Comparison of ENCODE assay signal across 8 cellular contexts in the genomic region with DNA sequence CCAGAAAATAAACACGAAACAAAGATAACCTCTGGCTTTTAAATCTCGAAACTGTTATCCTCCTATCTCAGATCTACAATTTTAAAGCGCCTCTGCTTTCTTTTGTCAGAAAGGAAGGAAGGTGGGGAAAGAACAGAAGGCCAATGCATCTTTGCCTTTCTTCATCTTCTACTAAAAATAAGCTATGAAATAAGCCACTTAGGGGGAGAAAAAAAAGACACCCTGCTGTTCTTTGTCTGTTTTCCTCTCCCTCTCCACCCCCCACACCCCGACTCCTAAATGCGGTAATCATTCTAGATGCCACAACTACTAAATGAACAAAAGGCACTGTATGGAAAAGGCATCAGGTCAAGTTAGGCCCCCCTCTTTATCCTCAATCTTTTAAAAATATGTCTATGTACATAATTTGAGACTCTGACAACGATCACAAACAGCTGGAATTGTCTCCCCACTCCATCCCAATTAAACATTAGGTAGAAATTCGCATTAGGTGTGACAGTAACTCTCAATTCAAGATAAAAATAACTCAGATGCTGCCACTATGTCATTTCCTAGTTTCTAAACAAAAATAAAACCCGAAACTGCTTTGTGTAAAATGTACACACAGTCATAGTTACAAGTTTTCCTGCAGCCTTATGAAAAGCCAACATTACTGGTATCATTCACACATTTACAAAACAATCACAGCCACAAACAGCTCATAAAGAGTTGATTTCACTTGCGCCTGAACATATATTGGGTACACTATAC. TPM values are rescaled to one million over a fixed set of nuclear protein-coding genes. Genes with fewer than 3 reads are reported as not detected.
DNase-seq lines count a peak whose midpoint lies in the region; ATAC-seq, FAIRE-seq and TF ChIP-seq lines count a peak whose summit lies in the region.

No MANE protein-coding gene starts in this region.

- DNase-seq in GM12892 (ENCODE audit: insufficient read length) (no peak), astrocyte (ENCODE audit: low read depth) (no peak), left lung (no peak), aorta (no peak)
- DNase-seq in stimulated activated CD4-positive, alpha-beta T cell treated with anti-CD3 and anti-CD28 coated beads, Interleukin-1b, Interleukin-23, amount 100 ng/mL, for 48 hours = no peak

- peaks cover 2% of the 10 kb centered on the region for H3K36me3 Mint-ChIP-seq in astrocyte (ENCODE audit: low read depth, unreplicated experiment)

- TF ChIP-seq CTCF in astrocyte (IDR thresholded peaks at IDR 0.05; ENCODE audit: insufficient read depth, low read depth, low read length) = no peak
- TF ChIP-seq CTCF in left lung (IDR thresholded peaks at IDR 0.05) = no peak

- H3K27me3 Mint-ChIP-seq in astrocyte (ENCODE audit: low read depth, unreplicated experiment) = no peaks in the 10 kb centered on the region

- H3K36me3 ChIP-seq in astrocyte (ENCODE audit: insufficient read depth, low read length) (no peaks in the 10 kb centered on the region), left lung (no peaks in the 10 kb centered on the region), aorta (ENCODE audit: control insufficient read depth in 1 of 2, insufficient read depth in 2 of 2, low read length in 1 of 2) (no peaks in the 10 kb centered on the region)

- peak; percentile 30 for FAIRE-seq in GM12892 (lab: Jason Lieb, UNC)
- FAIRE-seq in astrocyte (lab: Jason Lieb, UNC) = no peak

- peak; percentile 53 for TF ChIP-seq POLR2A in GM12892 (IDR thresholded peaks at IDR 0.05; ENCODE audit: low read depth, low read length)

- H3K4me1 Mint-ChIP-seq in astrocyte (ENCODE audit: low read depth, unreplicated experiment) = peaks cover 16% of the 10 kb centered on the region

- H2AFZ ChIP-seq in astrocyte (ENCODE audit: low read depth, low read length) = no peak overlapping the region

- H3K4me1 ChIP-seq in astrocyte (ENCODE audit: insufficient read depth, low read length) (peaks cover 24% of the 10 kb centered on the region), left lung (peaks cover 23 to 55% of the 10 kb centered on the region in 2 donors), aorta (ENCODE audit: control insufficient read depth in 1 of 2, insufficient read depth in 2 of 2, low read length in 2 of 2) (peaks cover 0 to 4% of the 10 kb centered on the region in 2 donors)

- H3K4me2 ChIP-seq in astrocyte (ENCODE audit: low read length) = peak overlapping the region; percentile 96

- 0 to 3% methylated on average over 9 of the region's 9 CpGs for WGBS in aorta, 2 donors

- H3K9ac ChIP-seq in astrocyte (ENCODE audit: low read length) = peak overlapping the region; percentile 99

- H3K9me3 ChIP-seq in astrocyte (ENCODE audit: insufficient read depth, low read depth, low read length) (no peaks in the 10 kb centered on the region), left lung (no peaks in the 10 kb centered on the region), aorta (ENCODE audit: control insufficient read depth, low read length) (no peaks in the 10 kb centered on the region)

- H3K4me3 ChIP-seq in astrocyte (ENCODE audit: insufficient read depth, low read depth, low read length) = peak overlapping the region; percentile 95
- peak overlapping the region; percentile 78 to 92 for H3K4me3 ChIP-seq in left lung
- peak overlapping the region; percentile 94 to 100 for H3K4me3 ChIP-seq in aorta (ENCODE audit: low read length in 2 of 2)

- no peaks in the 10 kb centered on the region for H3K9me3 Mint-ChIP-seq in astrocyte (ENCODE audit: unreplicated experiment)

- H3K4me3 Mint-ChIP-seq in astrocyte (ENCODE audit: unreplicated experiment) = no peak overlapping the region

- intact Hi-C loops in left lung (cut with DNase I) = no loop called here
- intact Hi-C loops in aorta (cut with DNase I) = loop anchor here in 1 of 2 donors (5.0 kb wide), 1 partner anchor 123 kb away; no protein-coding TSS in a partner anchor

- peaks cover 74% of the 10 kb centered on the region for H3K79me2 ChIP-seq in astrocyte (ENCODE audit: insufficient read depth, low read length)

- no peak overlapping the region for H3K27ac Mint-ChIP-seq in astrocyte (ENCODE audit: unreplicated experiment)

- H3K27ac ChIP-seq in astrocyte (ENCODE audit: low read depth, low read length) (peak overlapping the region; percentile 92), left lung (peak overlapping the region; percentile 96 to 97), aorta (ENCODE audit: low read depth in 1 of 2, low read length in 2 of 2) (peak overlapping the region; percentile 4 to 49)

- no peaks in the 10 kb centered on the region for H3K27me3 ChIP-seq in astrocyte (ENCODE audit: insufficient read depth, low read length)
- no peaks in the 10 kb centered on the region for H3K27me3 ChIP-seq in left lung
- H3K27me3 ChIP-seq in aorta (ENCODE audit: control insufficient read depth in 1 of 2, insufficient read depth in 2 of 2, low read length in 1 of 2) = no peaks in the 10 kb centered on the region

- ATAC-seq in HG02763 (IDR thresholded peaks at IDR 0.05; ENCODE audit: unreplicated experiment) (peak; percentile 25), left lung (no peak), aorta (ENCODE audit: low FRiP score) (no peak), GM18907 (IDR thresholded peaks at IDR 0.05; ENCODE audit: unreplicated experiment) (no peak), GM18511 (IDR thresholded peaks at IDR 0.05; ENCODE audit: unreplicated experiment) (no peak)

- H4K20me1 ChIP-seq in astrocyte (ENCODE audit: insufficient read depth, low read length) = peaks cover 56% of the 10 kb centered on the region

RNA-seq across cellular contexts. Expression of gene UBE2H, which starts 2.4 kb away (rescaled TPM):
- 29.5 TPM for polyA plus RNA-seq in GM12892 (2012; ENCODE audit: missing spikeins)
- total RNA-seq in astrocyte (171 and 194 TPM in 2 replicates), left lung (100 to 1,000 TPM in 1 of 2 donors, 10 to 100 TPM in 1; 58.7 to 121 TPM), aorta (100 to 1,000 TPM; 141 to 173 TPM)
- polyA plus RNA-seq in aorta = 10 to 100 TPM; 52.3 to 57.9 TPM

Comparison
In these comparisons a context has a peak if more than half of its experiments do, and no peak if none do; other contexts are left out.
1. H3K27ac ChIP-seq: peak in every context shown above with its lines; median percentile 96 in left lung; 92 in astrocyte; 26 in aorta.